Comparison of ENCODE assay signal across 8 cellular contexts in the genomic region with DNA sequence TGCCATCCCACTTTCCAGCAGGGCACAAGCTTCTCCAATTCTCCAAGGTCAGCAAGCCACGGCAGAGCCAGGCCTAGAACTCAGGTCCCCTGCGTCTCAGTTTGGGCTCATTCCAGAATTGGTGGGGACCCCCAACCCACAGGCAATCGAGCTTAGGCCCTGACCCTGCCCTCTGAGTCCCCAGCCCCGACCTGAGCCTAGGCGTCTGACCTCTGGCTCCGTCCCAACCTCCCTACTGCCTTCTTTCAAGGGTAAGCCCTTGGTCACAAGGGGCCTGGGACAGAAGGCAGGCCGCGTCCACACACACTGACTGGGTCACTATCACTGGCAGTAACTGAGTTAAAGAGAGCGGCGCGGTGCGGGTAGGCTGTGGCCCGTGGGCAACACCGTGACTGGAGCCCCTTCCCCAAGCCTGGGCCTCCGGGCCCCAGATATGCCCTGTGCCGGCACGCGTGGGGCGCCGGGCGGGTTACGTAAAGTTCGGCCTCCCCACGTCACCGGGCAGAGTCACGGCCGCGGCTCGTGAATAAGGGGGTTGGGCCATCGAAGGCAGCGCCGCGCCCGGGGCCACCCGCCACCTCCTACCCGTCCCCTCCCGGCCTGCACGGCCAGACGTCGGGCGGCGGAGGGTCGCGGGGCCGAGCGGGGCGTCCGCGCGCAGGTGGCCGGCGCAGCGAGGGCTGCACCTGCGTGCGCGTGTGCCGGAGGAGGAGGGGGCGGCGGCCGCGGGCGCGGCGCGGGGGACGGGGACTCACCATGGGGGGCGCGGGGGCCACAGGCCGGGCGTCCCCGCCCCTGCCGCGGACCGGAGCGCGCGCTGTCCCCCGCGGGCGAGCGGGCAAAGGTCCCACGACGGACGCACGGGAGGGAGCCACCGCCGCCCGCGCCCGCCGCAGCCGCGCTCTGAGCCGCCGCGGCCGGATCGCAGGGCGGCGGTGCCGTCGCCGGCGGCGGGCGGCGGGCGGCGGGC. TPM values are rescaled to one million over a fixed set of nuclear protein-coding genes. Genes with fewer than 3 reads are reported as not detected.
DNase-seq lines count a peak whose midpoint lies in the region; ATAC-seq, FAIRE-seq and TF ChIP-seq lines count a peak whose summit lies in the region.

No MANE protein-coding gene starts in this region.

- H3K27ac ChIP-seq in A549 = peak overlapping the region; percentile 84 to 94

- no peak overlapping the region for H3K27ac Mint-ChIP-seq in activated T-cell treated with anti-CD3 and anti-CD28 coated beads, Interleukin-2, amount 50 U/mL, for 72 hours
- no peak overlapping the region for H3K27ac Mint-ChIP-seq in natural killer cell treated with Interleukin-12 subunit alpha and Interleukin-12 subunit beta and Interleukin-15 and Interleukin-18, amount 100 ng/mL, for 72 hours

- TF ChIP-seq RAD21 in A549 (conservative IDR thresholded peaks at IDR 0.05 in 1 of 2, IDR thresholded peaks at IDR 0.05 in 1 of 2) = no peak
- no peak for TF ChIP-seq RAD21 in Ishikawa (IDR thresholded peaks at IDR 0.05; ENCODE audit: low read depth)

- peaks cover 23% of the 10 kb centered on the region for H3K4me1 ChIP-seq in A549

- no peak for TF ChIP-seq CTCF in A549 (IDR thresholded peaks at IDR 0.05)
- TF ChIP-seq CTCF in fibroblast of mammary gland (conservative IDR thresholded peaks at IDR 0.05; ENCODE audit: control insufficient read depth, insufficient read depth, low read depth, low read length) = no peak

- POLR2A ChIA-PET in A549 (lab: Yijun Ruan, JAX) = interaction anchor here (1.0 kb wide), 1 partner anchor 16 kb away, joined by 6 read pairs; no protein-coding TSS in a partner anchor

- H3K27me3 Mint-ChIP-seq in activated T-cell treated with anti-CD3 and anti-CD28 coated beads, Interleukin-2, amount 50 U/mL, for 72 hours (ENCODE audit: low read depth) = no peaks in the 10 kb centered on the region
- no peaks in the 10 kb centered on the region for H3K27me3 Mint-ChIP-seq in natural killer cell treated with Interleukin-12 subunit alpha and Interleukin-12 subunit beta and Interleukin-15 and Interleukin-18, amount 100 ng/mL, for 72 hours

- CTCF ChIA-PET in A549 (lab: Yijun Ruan, JAX) = interaction anchor here (0.9 to 3.7 kb wide), 7 partner anchors 9 to 128 kb away, joined by 3 to 25 read pairs (median 7); no protein-coding TSS in a partner anchor

- no peak for TF ChIP-seq POLR2A in A549 (IDR thresholded peaks at IDR 0.05; ENCODE audit: low read length)

- 8% methylated on average over 10 of the region's 109 CpGs for WGBS in A549 (ENCODE audit: missing lambda C conversion rate)

- no peaks in the 10 kb centered on the region for H3K9me3 ChIP-seq in A549

- DNase-seq in A549 (ENCODE audit: low read depth in 1 of 2, low spot score in 1 of 2) = peak in 1 of 2 experiments; percentile 40
- peak; percentile 27 to 40 for DNase-seq in activated T-cell treated with anti-CD3 and anti-CD28 coated beads, Interleukin-2, amount 50 U/mL, for 72 hours
- peak; percentile 48 for DNase-seq in fibroblast of mammary gland (ENCODE audit: low read depth)
- DNase-seq in natural killer cell treated with Interleukin-12 subunit alpha and Interleukin-12 subunit beta and Interleukin-15 and Interleukin-18, amount 100 ng/mL, for 72 hours (ENCODE audit: low spot score) = no peak
- no peak for DNase-seq in NCI-H1930 (lab: John Stamatoyannopoulos, UW)
- no peak for DNase-seq in putamen (ENCODE audit: low spot score)

- FAIRE-seq in A549 (lab: Jason Lieb, UNC) = no peak

- H3K4me3 ChIP-seq in A549 (peak overlapping the region; percentile 89), fibroblast of mammary gland (ENCODE audit: control insufficient read depth, low read depth, low read length) (peak overlapping the region; percentile 57)

- H3K9me3 Mint-ChIP-seq in activated T-cell treated with anti-CD3 and anti-CD28 coated beads, Interleukin-2, amount 50 U/mL, for 72 hours = no peaks in the 10 kb centered on the region
- no peaks in the 10 kb centered on the region for H3K9me3 Mint-ChIP-seq in natural killer cell treated with Interleukin-12 subunit alpha and Interleukin-12 subunit beta and Interleukin-15 and Interleukin-18, amount 100 ng/mL, for 72 hours

- no peaks in the 10 kb centered on the region for H3K36me3 Mint-ChIP-seq in activated T-cell treated with anti-CD3 and anti-CD28 coated beads, Interleukin-2, amount 50 U/mL, for 72 hours (ENCODE audit: insufficient read depth in 2 of 2)
- no peaks in the 10 kb centered on the region for H3K36me3 Mint-ChIP-seq in natural killer cell treated with Interleukin-12 subunit alpha and Interleukin-12 subunit beta and Interleukin-15 and Interleukin-18, amount 100 ng/mL, for 72 hours

- peak overlapping the region; percentile 90 for H3K4me2 ChIP-seq in A549

- ATAC-seq in A549 (peak; percentile 12 to 30), GM19023 (IDR thresholded peaks at IDR 0.05; ENCODE audit: unreplicated experiment) (peak; percentile 9)
- peak; percentile 4 to 18 for ATAC-seq in activated T-cell treated with anti-CD3 and anti-CD28 coated beads, Interleukin-2, amount 50 U/mL, for 72 hours (replicated peaks in 1 of 2)
- ATAC-seq in natural killer cell treated with Interleukin-12 subunit alpha and Interleukin-12 subunit beta and Interleukin-15 and Interleukin-18, amount 100 ng/mL, for 72 hours = peak; percentile 2 to 34

- TF ChIP-seq EP300 in A549 (IDR thresholded peaks at IDR 0.05) (no peak), Ishikawa (IDR thresholded peaks at IDR 0.05; ENCODE audit: borderline replicate concordance) (no peak)

- H3K4me3 Mint-ChIP-seq in activated T-cell treated with anti-CD3 and anti-CD28 coated beads, Interleukin-2, amount 50 U/mL, for 72 hours = peak overlapping the region; percentile 68 to 72
- peak overlapping the region; percentile 86 for H3K4me3 Mint-ChIP-seq in natural killer cell treated with Interleukin-12 subunit alpha and Interleukin-12 subunit beta and Interleukin-15 and Interleukin-18, amount 100 ng/mL, for 72 hours

- peaks cover 12% of the 10 kb centered on the region for H3K4me1 Mint-ChIP-seq in activated T-cell treated with anti-CD3 and anti-CD28 coated beads, Interleukin-2, amount 50 U/mL, for 72 hours (ENCODE audit: low read depth)
- peaks cover 5 to 15% of the 10 kb centered on the region in 2 donors for H3K4me1 Mint-ChIP-seq in natural killer cell treated with Interleukin-12 subunit alpha and Interleukin-12 subunit beta and Interleukin-15 and Interleukin-18, amount 100 ng/mL, for 72 hours (ENCODE audit: low read depth in 2 of 2)

TF ChIP-seq in A549, 52 proteins besides CTCF, POLR2A, EP300 and RAD21 (continues in another document):
- no peak for TF ChIP-seq ZFP36 (IDR thresholded peaks at IDR 0.05; ENCODE audit: borderline replicate concordance, partially characterized antibody)
- TF ChIP-seq RNF2 (IDR thresholded peaks at IDR 0.05; ENCODE audit: borderline replicate concordance, low read depth) = no peak
- TF ChIP-seq CBX8 (IDR thresholded peaks at IDR 0.05) = no peak
- TF ChIP-seq, protein P1, sequence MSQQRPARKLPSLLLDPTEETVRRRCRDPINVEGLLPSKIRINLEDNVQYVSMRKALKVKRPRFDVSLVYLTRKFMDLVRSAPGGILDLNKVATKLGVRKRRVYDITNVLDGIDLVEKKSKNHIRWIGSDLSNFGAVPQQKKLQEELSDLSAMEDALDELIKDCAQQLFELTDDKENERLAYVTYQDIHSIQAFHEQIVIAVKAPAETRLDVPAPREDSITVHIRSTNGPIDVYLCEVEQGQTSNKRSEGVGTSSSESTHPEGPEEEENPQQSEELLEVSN (IDR thresholded peaks at IDR 0.05; ENCODE audit: borderline replicate concordance, low read depth) = no peak
- no peak for TF ChIP-seq POLR2AphosphoS2 (conservative IDR thresholded peaks at IDR 0.05; ENCODE audit: low read length)

TF ChIP-seq in Ishikawa, 13 proteins besides CTCF, POLR2A, EP300 and RAD21 (continues in another document):
- TF ChIP-seq NFIC (IDR thresholded peaks at IDR 0.05) = no peak
- TF ChIP-seq TCF12 (IDR thresholded peaks at IDR 0.05; ENCODE audit: low read depth) = no peak
- TF ChIP-seq CREB1 (IDR thresholded peaks at IDR 0.05; ENCODE audit: low read depth) = 0 out of 2 replicates have a peak, but pooled peaks have one; percentile 31
- 0 out of 2 replicates have a peak, but pooled peaks have one; percentile 3 for TF ChIP-seq CEBPB (IDR thresholded peaks at IDR 0.05)
- TF ChIP-seq, protein P2, sequence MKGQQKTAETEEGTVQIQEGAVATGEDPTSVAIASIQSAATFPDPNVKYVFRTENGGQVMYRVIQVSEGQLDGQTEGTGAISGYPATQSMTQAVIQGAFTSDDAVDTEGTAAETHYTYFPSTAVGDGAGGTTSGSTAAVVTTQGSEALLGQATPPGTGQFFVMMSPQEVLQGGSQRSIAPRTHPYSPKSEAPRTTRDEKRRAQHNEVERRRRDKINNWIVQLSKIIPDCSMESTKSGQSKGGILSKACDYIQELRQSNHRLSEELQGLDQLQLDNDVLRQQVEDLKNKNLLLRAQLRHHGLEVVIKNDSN (IDR thresholded peaks at IDR 0.05) = no peak

RNA-seq across cellular contexts. Expression of a gene that starts 0.5 kb away (rescaled TPM):
- 6.3 and 7.5 TPM in 2 replicates for polyA plus RNA-seq in A549 (2011; rRNA removed)
- polyA plus RNA-seq in A549 (2012; cell fraction: cytosol; rRNA removed) = 25.6 and 37.7 TPM in 2 replicates
- 56.7 and 92.9 TPM in 2 replicates for polyA plus RNA-seq in A549 (2012; cell fraction: nucleus; rRNA removed)
- 8.7 to 12.4 TPM (median 11.8 TPM) in 3 replicates for polyA plus RNA-seq in A549 (2017; fragmentation: RNase III; extraction: RNeasy Plus Mini Kit Qiagen cat#74134 plus additional on column Dnase treatment)
- polyA minus RNA-seq in A549 (2011; rRNA and poly(A)+ RNA removed) = 5.0 and 6.9 TPM in 2 replicates
- total RNA-seq in activated T-cell treated with anti-CD3 and anti-CD28 coated beads, Interleukin-2, amount 50 U/mL, for 72 hours = 1 to 10 TPM; 3.2 to 4.5 TPM
- total RNA-seq in natural killer cell treated with Interleukin-12 subunit alpha and Interleukin-12 subunit beta and Interleukin-15 and Interleukin-18, amount 100 ng/mL, for 72 hours = 10 to 100 TPM in 1 of 2 donors, 1 to 10 TPM in 1; 7.9 to 12.7 TPM

Comparison
In these comparisons a context has a peak if more than half of its experiments do, and no peak if none do; other contexts are left out.
1. DNase-seq: peak in activated T-cell treated with anti-CD3 and anti-CD28 coated beads, Interleukin-2, amount 50 U/mL, for 72 hours (2 of 2) and fibroblast of mammary gland (single experiment); none in natural killer cell treated with Interleukin-12 subunit alpha and Interleukin-12 subunit beta and Interleukin-15 and Interleukin-18, amount 100 ng/mL, for 72 hours (single experiment), NCI-H1930 (0 of 2) and putamen (single experiment).
2. Peak in every context shown above with its lines, with median percentiles within 50 percentile points of each other: ATAC-seq.